In genomic region chr2:153221506-153221905, GRCh38 we compare ENCODE assay signal across 38 cellular contexts.
"Had no signal": no experiment of that assay in that cellular context is flagged by ENCODE, and none has a peak within 500 bp of the region (broad histone marks: within the 10 kb centered on the region; RNA-seq: fewer than 3 reads in every experiment).

No MANE protein-coding gene starts in this region.

- H3K27ac Mint-ChIP-seq: activated B cell treated with CpG ODN at 0.5 μM for 24 hours; activated CD4-positive, alpha-beta memory T cell treated with anti-CD3 and anti-CD28 coated beads for 36 hours; activated CD4-positive, alpha-beta T cell treated with anti-CD3 and anti-CD28 coated beads, Interleukin-2, amount 10 ng/mL, durations not matched to agents 24 days and 14 days; activated CD8-positive, alpha-beta T cell treated with anti-CD3 and anti-CD28 coated beads for 36 hours; activated naive CD4-positive, alpha-beta T cell treated with anti-CD3 and anti-CD28 coated beads for 36 hours; activated naive CD4-positive, alpha-beta T cell treated with anti-CD3 and anti-CD28 coated beads, Interleukin-2, amount 50 U/mL, for 72 hours; activated naive CD8-positive, alpha-beta T cell treated with anti-CD3 and anti-CD28 coated beads for 36 hours; activated T-cell treated with anti-CD3 and anti-CD28 coated beads, Interleukin-2, amount 50 U/mL, for 72 hours; activated T-helper 1 cell treated with anti-CD3 and anti-CD28 coated beads, Interleukin-12 subunit alpha, Interleukin-12 subunit beta, Interleukin-2, Interleukin-4 antibody, amounts not matched to agents 30 ng/mL and 10 ng/mL and 1 ng/mL, durations not matched to agents 14 hours and 24 hours and 36 hours; activated T-helper 17 cell treated with anti-CD3 and anti-CD28 coated beads, Interleukin-2, amount 50 U/mL, for 72 hours; brain; T-helper 1 cell treated with Interleukin-12 subunit alpha and Interleukin-12 subunit beta and Interleukin-4 antibody, amounts not matched to agents 30 μg/mL and 1 μg/mL, for 36 hours; T-helper 2 cell treated with Interferon-gamma antibody and Interleukin-4, amounts not matched to agents 5 μg/mL and 100 μg/mL, for 36 hours had no signal

- H3K27me3 ChIP-seq: adrenal gland, ascending aorta, cardiac muscle cell had no signal

- ATAC-seq: activated CD8-positive, alpha-beta T cell treated with anti-CD3 and anti-CD28 coated beads for 36 hours; activated naive CD4-positive, alpha-beta T cell treated with anti-CD3 and anti-CD28 coated beads, Interleukin-2, amount 50 U/mL, for 72 hours; activated T-cell treated with anti-CD3 and anti-CD28 coated beads, Interleukin-2, amount 50 U/mL, for 4 hours; activated T-cell treated with anti-CD3 and anti-CD28 coated beads, Interleukin-2, amount 50 U/mL, for 72 hours; activated T-helper 17 cell treated with anti-CD3 and anti-CD28 coated beads, Interleukin-2, amount 50 U/mL, for 72 hours had no signal

- H3K4me1 Mint-ChIP-seq: activated B cell treated with CpG ODN at 0.5 μM for 24 hours; activated CD4-positive, alpha-beta T cell treated with anti-CD3 and anti-CD28 coated beads, Interleukin-2, amount 10 ng/mL, durations not matched to agents 24 days and 14 days; activated T-helper 17 cell treated with anti-CD3 and anti-CD28 coated beads, Interleukin-2, amount 50 U/mL, for 72 hours; brain; central memory CD8-positive, alpha-beta T cell had no signal

- H3K4me3 Mint-ChIP-seq: activated B cell treated with CpG ODN at 0.5 μM for 24 hours; activated CD4-positive, alpha-beta memory T cell treated with anti-CD3 and anti-CD28 coated beads for 36 hours; activated CD4-positive, alpha-beta T cell treated with anti-CD3 and anti-CD28 coated beads, Interleukin-2, amount 10 ng/mL, durations not matched to agents 24 days and 14 days; activated CD8-positive, alpha-beta T cell treated with anti-CD3 and anti-CD28 coated beads for 36 hours; activated naive CD4-positive, alpha-beta T cell treated with anti-CD3 and anti-CD28 coated beads for 36 hours; activated naive CD8-positive, alpha-beta T cell treated with anti-CD3 and anti-CD28 coated beads for 36 hours; activated T-cell treated with anti-CD3 and anti-CD28 coated beads, Interleukin-2, amount 50 U/mL, for 4 hours; activated T-cell treated with anti-CD3 and anti-CD28 coated beads, Interleukin-2, amount 50 U/mL, for 72 hours; activated T-helper 1 cell treated with anti-CD3 and anti-CD28 coated beads, Interleukin-12 subunit alpha, Interleukin-12 subunit beta, Interleukin-2, Interleukin-4 antibody, amounts not matched to agents 30 ng/mL and 10 ng/mL and 1 ng/mL, durations not matched to agents 14 hours and 24 hours and 36 hours; activated T-helper 17 cell treated with anti-CD3 and anti-CD28 coated beads, Interleukin-2, amount 50 U/mL, for 72 hours; brain; central memory CD8-positive, alpha-beta T cell; T-helper 1 cell treated with Interleukin-12 subunit alpha and Interleukin-12 subunit beta and Interleukin-4 antibody, amounts not matched to agents 30 μg/mL and 1 μg/mL, for 36 hours; T-helper 2 cell treated with Interferon-gamma antibody and Interleukin-4, amounts not matched to agents 5 μg/mL and 100 μg/mL, for 36 hours had no signal

- FAIRE-seq: bronchial epithelial cell, TTC549 had no signal

- DNase-seq: activated B cell treated with CpG ODN at 0.5 μM for 24 hours; activated CD4-positive, alpha-beta memory T cell treated with anti-CD3 and anti-CD28 coated beads for 36 hours; activated CD4-positive, alpha-beta T cell treated with anti-CD3 and anti-CD28 coated beads for 4 hours; activated CD4-positive, alpha-beta T cell treated with anti-CD3 and anti-CD28 coated beads, Interleukin-2, amount 10 ng/mL, durations not matched to agents 24 days and 14 days; activated CD4-positive, alpha-beta T cell treated with anti-CD3 and anti-CD28 coated beads, Interleukin-2, amount 50 U/mL, for 1 hour; activated CD4-positive, alpha-beta T cell treated with anti-CD3 and anti-CD28 coated beads, Interleukin-2, amount 50 U/mL, for 4 hours; activated CD4-positive, CD25-positive, alpha-beta regulatory T cell treated with anti-CD3 and anti-CD28 coated beads, Interleukin-2, amount 50 U/mL, for 72 hours; activated CD8-positive, alpha-beta memory T cell treated with anti-CD3 and anti-CD28 coated beads, Interleukin-2, amount 50 U/mL, for 4 hours; activated CD8-positive, alpha-beta T cell treated with anti-CD3 and anti-CD28 coated beads for 36 hours; activated effector memory CD4-positive, alpha-beta T cell treated with anti-CD3 and anti-CD28 coated beads, Interleukin-2, amount 50 U/mL, for 16 hours; activated gamma-delta T cell treated with Interleukin-2 at 50 U/mL for 16 hours; activated naive CD4-positive, alpha-beta T cell; activated naive CD4-positive, alpha-beta T cell treated with anti-CD3 and anti-CD28 coated beads for 36 hours; activated naive CD4-positive, alpha-beta T cell treated with anti-CD3 and anti-CD28 coated beads, Interleukin-2, amount 50 U/mL, for 16 hours; activated naive CD8-positive, alpha-beta T cell treated with anti-CD3 and anti-CD28 coated beads for 36 hours; activated T-cell treated with anti-CD3 and anti-CD28 coated beads for 4 hours; activated T-cell treated with anti-CD3 and anti-CD28 coated beads, Interleukin-2, amount 50 U/mL, for 1 hour; activated T-cell treated with anti-CD3 and anti-CD28 coated beads, Interleukin-2, amount 50 U/mL, for 4 hours; activated T-cell treated with anti-CD3 and anti-CD28 coated beads, Interleukin-2, amount 50 U/mL, for 72 hours; adrenal gland; amniotic stem cell; caudate nucleus; cerebellar nuclear complex; T-helper 1 cell; T-helper 2 cell; T-helper 9 cell had no signal

- H3K36me3 ChIP-seq: adrenal gland, ascending aorta, cardiac muscle cell had no signal

- H3K27ac ChIP-seq: adrenal gland, ascending aorta, cardiac muscle cell, VCaP had no signal

- H3K9me3 ChIP-seq: adrenal gland had no signal

- H3K36me3 Mint-ChIP-seq: activated CD4-positive, alpha-beta memory T cell treated with anti-CD3 and anti-CD28 coated beads for 36 hours; activated naive CD4-positive, alpha-beta T cell treated with anti-CD3 and anti-CD28 coated beads, Interleukin-2, amount 50 U/mL, for 72 hours; activated naive CD8-positive, alpha-beta T cell treated with anti-CD3 and anti-CD28 coated beads for 36 hours; brain had no signal

- H3K4me1 ChIP-seq: adrenal gland, ascending aorta had no signal

- H3K27me3 Mint-ChIP-seq: activated B cell treated with CpG ODN at 0.5 μM for 24 hours; activated CD4-positive, alpha-beta memory T cell treated with anti-CD3 and anti-CD28 coated beads for 36 hours; activated CD4-positive, alpha-beta T cell treated with anti-CD3 and anti-CD28 coated beads, Interleukin-2, amount 10 ng/mL, durations not matched to agents 24 days and 14 days; activated naive CD8-positive, alpha-beta T cell treated with anti-CD3 and anti-CD28 coated beads for 36 hours; central memory CD8-positive, alpha-beta T cell had no signal

- H3K4me3 ChIP-seq: adrenal gland, ascending aorta, cardiac muscle cell had no signal
